ENCODE assay signal across 28 cellular contexts in the genomic region with DNA sequence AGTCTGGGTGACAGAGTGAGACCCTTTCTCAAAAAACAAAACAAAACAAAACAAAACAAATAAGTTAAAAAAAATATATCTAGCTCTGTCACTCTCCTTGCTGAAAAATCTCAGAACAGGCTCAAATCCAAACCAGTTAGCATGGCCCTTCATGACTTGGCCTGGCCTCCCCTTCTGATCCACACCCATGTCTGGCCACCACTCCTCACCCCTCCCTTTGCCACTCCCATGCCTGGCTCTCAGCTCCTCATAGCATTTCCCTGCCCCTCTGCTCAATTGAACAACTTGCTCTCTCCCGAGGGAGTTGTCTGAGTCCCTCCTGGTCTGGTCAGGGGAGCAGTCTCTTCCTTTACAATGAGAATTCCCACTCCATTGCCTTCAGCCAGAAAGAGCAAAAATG. TPM values are rescaled to one million over a fixed set of nuclear protein-coding genes. Genes with fewer than 3 reads are reported as not detected.
"Had no signal": no experiment of that assay in that cellular context is flagged by ENCODE, and none has a peak within 500 bp of the region (broad histone marks: within the 10 kb centered on the region; RNA-seq: fewer than 3 reads in every experiment).

No MANE protein-coding gene starts in this region.

- H3K4me1 ChIP-seq: SJCRH30 had no signal

- DNase-seq: Kasumi-1, MM.1S, NCI-H1092 treated with DMSO at 0.1 percent for 48 hours, NCI-H1436, NCI-H187, NCI-H2029, NCI-H2081 treated with DMSO at 0.1 percent for 48 hours, NCI-H2171, NCI-H226, NCI-H446, NCI-H510A, NCI-H524 treated with DMSO at 0.1 percent for 48 hours, NCI-H69, NCI-H774, OCI-M1, PC-9, Peyer's patch, SHP77 treated with DMSO at 0.1 percent for 48 hours, SJCRH30 had no signal

- H3K36me3 ChIP-seq: Peyer's patch, SJCRH30 had no signal

- H3K9me3 ChIP-seq: Peyer's patch had no signal

- FAIRE-seq: HTR-8/SVneo, K562 had no signal

- H3K4me3 ChIP-seq: K562, PC-9, Peyer's patch, SJCRH30 had no signal

- ATAC-seq: K562, Right ventricle myocardium inferior, SK-N-SH treated with all-trans-retinoic acid at 6 μM for 48 hours had no signal

- H3K4me2 ChIP-seq: KMS-11, PC-9 had no signal

- H3K27ac ChIP-seq: HL-60, KMS-11, PC-9, Peyer's patch, SJCRH30 had no signal

- H2AFZ ChIP-seq: PC-9 had no signal

- H3K9ac ChIP-seq: KMS-11 had no signal

RNA-seq across cellular contexts. Expression of gene GSX1, which starts 4.0 kb away (rescaled TPM):
- total RNA-seq: K562, M059J, PC-9, Peyer's patch, Right ventricle myocardium inferior, RPMI7951, SJCRH30 had no signal
- polyA plus RNA-seq: IgD-negative memory B cell, K562 had no signal
